ENCODE assay signal across 8 cellular contexts in genomic region chr20:50193169-50193850, GRCh38. TPM values are rescaled to one million over a fixed set of nuclear protein-coding genes. Genes with fewer than 3 reads are reported as not detected.
DNase-seq lines count a peak whose midpoint lies in the region; ATAC-seq and TF ChIP-seq lines count a peak whose summit lies in the region.

No MANE protein-coding gene starts in this region.

- peak overlapping the region; percentile 99 for H3K27ac Mint-ChIP-seq in HFFc6

- H3K27ac ChIP-seq in A673 (ENCODE audit: low read depth, low read length, poor library complexity, severe bottlenecking) (peak overlapping the region; percentile 99), body of pancreas (peak overlapping the region; percentile 65 to 100 (median 99)), upper lobe of right lung (peak overlapping the region; percentile 99)

- DNase-seq in A673 (ENCODE audit: low spot score) (no peak), HFFc6 (peak; percentile 66), body of pancreas (peak; percentile 40 to 59 (median 49)), medulla oblongata (ENCODE audit: extremely low spot score) (peak; percentile 40), upper lobe of right lung (no peak), SIG-M5 treated with dmso at 0.1 percent for 504 hours (lab: John Stamatoyannopoulos, UW; ENCODE audit: unreplicated experiment) (no peak)

- peaks cover 32% of the 10 kb centered on the region for H3K4me1 Mint-ChIP-seq in HFFc6 (ENCODE audit: low read depth)

- H3K9me3 Mint-ChIP-seq in HFFc6, result no peaks in the 10 kb centered on the region

- POLR2A ChIA-PET in A673 (lab: Charles Lee; ENCODE audit: low non-redundant PET), result no interaction called here

- peak overlapping the region; percentile 97 for H3K4me3 ChIP-seq in A673 (ENCODE audit: low read depth, low read length, poor library complexity, severe bottlenecking)
- peak overlapping the region; percentile 13 to 76 for H3K4me3 ChIP-seq in body of pancreas
- peak overlapping the region; percentile 87 for H3K4me3 ChIP-seq in upper lobe of right lung

- peak overlapping the region; percentile 99 for H3K4me3 Mint-ChIP-seq in HFFc6

- CTCF ChIA-PET in A673 (lab: Charles Lee), result no interaction called here

- ATAC-seq in body of pancreas, result no peak
- ATAC-seq in upper lobe of right lung, result no peak
- no peak for ATAC-seq in HG03280 (IDR thresholded peaks at IDR 0.05; ENCODE audit: unreplicated experiment)
- no peak for ATAC-seq in GM18870 (IDR thresholded peaks at IDR 0.05; ENCODE audit: unreplicated experiment)

- no peaks in the 10 kb centered on the region for H3K9me3 ChIP-seq in A673 (ENCODE audit: low read depth, low read length, poor library complexity, severe bottlenecking)
- H3K9me3 ChIP-seq in body of pancreas, result no peaks in the 10 kb centered on the region
- H3K9me3 ChIP-seq in upper lobe of right lung, result no peaks in the 10 kb centered on the region

- H3K4me1 ChIP-seq in A673 (ENCODE audit: insufficient read depth, low read length, poor library complexity, severe bottlenecking), result peaks cover 31% of the 10 kb centered on the region
- peaks cover 36% of the 10 kb centered on the region for H3K4me1 ChIP-seq in body of pancreas
- H3K4me1 ChIP-seq in upper lobe of right lung, result peaks cover 22% of the 10 kb centered on the region

- TF ChIP-seq CTCF in A673 (conservative IDR thresholded peaks at IDR 0.05; ENCODE audit: low read depth, low read length), result no peak
- TF ChIP-seq CTCF in HFFc6 (IDR thresholded peaks at IDR 0.05), result no peak
- no peak for TF ChIP-seq CTCF in body of pancreas (IDR thresholded peaks at IDR 0.05)
- no peak for TF ChIP-seq CTCF in upper lobe of right lung (IDR thresholded peaks at IDR 0.05)

- 9 to 24% methylated on average over 10 of the region's 10 CpGs for WGBS in body of pancreas, 2 donors

- no peaks in the 10 kb centered on the region for H3K27me3 ChIP-seq in A673 (replicated peaks; ENCODE audit: insufficient read depth, low read depth, low read length, poor library complexity)
- H3K27me3 ChIP-seq in body of pancreas, result no peaks in the 10 kb centered on the region
- H3K27me3 ChIP-seq in upper lobe of right lung, result no peaks in the 10 kb centered on the region

- TF ChIP-seq POLR2A in body of pancreas (IDR thresholded peaks at IDR 0.05), result peak in 1 of 3 donors; percentile 1

- H3K36me3 Mint-ChIP-seq in HFFc6 (ENCODE audit: low read depth), result peaks cover 26% of the 10 kb centered on the region

- BruUV-seq in A673 (replicated peaks; lab: Mats Ljungman, UMichigan), result no TSS peak

- peaks cover 28% of the 10 kb centered on the region for H3K36me3 ChIP-seq in A673 (ENCODE audit: insufficient read depth, low read length, poor library complexity, severe bottlenecking)
- H3K36me3 ChIP-seq in body of pancreas (replicated peaks in 1 of 2; ENCODE audit: insufficient read depth in 1 of 2, low read depth in 2 of 2), result no peaks in the 10 kb centered on the region
- H3K36me3 ChIP-seq in upper lobe of right lung, result peaks cover 22% of the 10 kb centered on the region

- peaks cover 14% of the 10 kb centered on the region for H3K27me3 Mint-ChIP-seq in HFFc6 (ENCODE audit: insufficient read depth)

- intact Hi-C loops in A673 (cut with micrococcal nuclease; ENCODE audit: unreplicated experiment) (no loop called here), body of pancreas (cut with DNase I) (no loop called here), upper lobe of right lung (cut with DNase I) (no loop called here)

RNA-seq across cellular contexts. Expression of gene CEBPB, which starts 2.7 kb away (rescaled TPM):
- total RNA-seq in A673 (2021) (130 and 136 TPM in 2 replicates), body of pancreas (100 to 1,000 TPM in 1 of 2 donors, 10 to 100 TPM in 1; 47.7 to 104 TPM), upper lobe of right lung (271 TPM)
- total RNA-seq in HFFc6 (2021; fragmentation: NEBNext Ultra II Directional; extraction: Animal tissue kit (Norgen Biotek cat#: 25700)), result 10 to 100 TPM; 57.9 to 62.8 (median 59.8) TPM

RNA-seq across cellular contexts. Expression of gene PEDS1, which starts 39.8 kb away (rescaled TPM):
- 22.9 and 25.9 TPM in 2 replicates for total RNA-seq in A673 (2021)
- 10 to 100 TPM; 25.8 to 29.8 (median 27.8) TPM for total RNA-seq in HFFc6 (2021; fragmentation: NEBNext Ultra II Directional; extraction: Animal tissue kit (Norgen Biotek cat#: 25700))
- 1 to 10 TPM; 9.1 to 9.6 TPM for total RNA-seq in body of pancreas
- 31.3 TPM for total RNA-seq in upper lobe of right lung

Comparison
In these comparisons a context has a peak if more than half of its experiments do, and no peak if none do; other contexts are left out.
1. DNase-seq: peak in HFFc6 (single experiment), body of pancreas (4 of 4) and medulla oblongata (single experiment); none in A673 (single experiment), upper lobe of right lung (single experiment) and SIG-M5 treated with dmso at 0.1 percent for 504 hours (single experiment).
2. H3K4me3 ChIP-seq: peak in every context shown above with its lines; median percentile 97 in A673; 87 in upper lobe of right lung; 44 in body of pancreas.
3. Peak in every context shown above with its lines, with median percentiles within 50 percentile points of each other: H3K27ac ChIP-seq.